ENCODE assay signal across 10 cellular contexts in the genomic region with DNA sequence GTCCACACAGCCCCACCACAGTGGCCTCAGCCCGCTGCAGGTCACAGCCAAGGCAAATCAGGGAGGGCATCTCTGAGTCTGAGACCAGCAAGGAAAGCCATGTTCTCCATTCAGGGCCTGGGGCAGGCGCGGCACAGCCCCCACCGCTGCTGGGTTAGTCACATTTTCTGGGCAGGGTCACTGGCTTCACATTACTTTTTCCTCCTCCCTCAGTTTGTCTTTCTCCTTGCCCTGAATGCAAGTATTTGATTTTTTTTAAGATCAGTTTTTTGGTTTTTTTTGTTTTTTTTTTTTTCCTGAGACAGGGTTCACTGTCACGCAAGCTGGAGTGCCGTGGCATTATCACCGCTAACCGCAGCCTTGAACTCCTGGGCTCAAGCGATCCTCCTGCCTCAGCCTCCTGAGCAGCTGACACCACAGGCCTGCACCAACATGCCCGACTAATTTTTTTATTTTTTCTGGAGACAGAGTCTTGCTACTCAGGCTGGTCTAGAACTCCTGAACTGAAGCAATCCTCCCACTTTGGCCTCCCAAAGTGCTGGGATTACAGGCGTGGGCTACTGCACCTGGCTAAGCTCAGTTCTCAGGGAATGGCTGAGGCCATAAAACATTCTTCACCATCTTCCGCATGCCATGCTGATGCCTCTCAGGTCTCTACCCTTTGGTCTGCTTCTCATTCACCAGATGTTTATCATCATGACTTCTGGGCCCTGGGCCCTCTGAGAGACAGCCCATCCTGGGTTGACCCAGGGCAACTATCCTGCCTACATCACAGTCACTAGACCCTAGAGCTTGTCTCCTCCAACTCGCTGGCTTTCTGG. TPM values are rescaled to one million over a fixed set of nuclear protein-coding genes. Genes with fewer than 3 reads are reported as not detected.
DNase-seq lines count a peak whose midpoint lies in the region; ATAC-seq, FAIRE-seq and TF ChIP-seq lines count a peak whose summit lies in the region.
"Had no signal": no experiment of that assay in that cellular context is flagged by ENCODE, and none has a peak within 500 bp of the region (broad histone marks: within the 10 kb centered on the region; RNA-seq: fewer than 3 reads in every experiment).

No MANE protein-coding gene starts in this region.

- POLR2A ChIA-PET in A549 (lab: Yijun Ruan, JAX), result no interaction called here
- POLR2A ChIA-PET in HCT116 (lab: Charles Lee), result interaction anchor here (0.9 kb wide), 1 partner anchor 128 kb away, joined by 4 read pairs; a partner anchor contains a TSS

- TF ChIP-seq POLR2A in A549 (IDR thresholded peaks at IDR 0.05; ENCODE audit: low read length), result no peak
- no peak for TF ChIP-seq POLR2A in HCT116 (IDR thresholded peaks at IDR 0.05; ENCODE audit: borderline replicate concordance, extremely low read depth, insufficient read depth, insufficient read length)

- TF ChIP-seq RAD21 in A549 (conservative IDR thresholded peaks at IDR 0.05 in 1 of 2, IDR thresholded peaks at IDR 0.05 in 1 of 2) (no peak), HCT116 (IDR thresholded peaks at IDR 0.05; ENCODE audit: low read depth) (no peak)

- H3K4me3 Mint-ChIP-seq in activated T-helper 17 cell treated with anti-CD3 and anti-CD28 coated beads, Interleukin-2, amount 50 U/mL, for 72 hours, result peak overlapping the region; percentile 86

- no peaks in the 10 kb centered on the region for H4K20me1 ChIP-seq in HCT116 (ENCODE audit: insufficient read depth)

- no peak for TF ChIP-seq EP300 in A549 (IDR thresholded peaks at IDR 0.05)

- no peaks in the 10 kb centered on the region for H3K27me3 ChIP-seq in HCT116 (ENCODE audit: insufficient read depth, low read length)

- peak overlapping the region; percentile 69 for H3K9ac ChIP-seq in HCT116 (ENCODE audit: low read length)

- H3K9me2 ChIP-seq in HCT116 (ENCODE audit: insufficient read depth), result no peaks in the 10 kb centered on the region

- RAD21 ChIA-PET in HCT116 (lab: Charles Lee; ENCODE audit: low non-redundant PET in 1 of 2, low total read pairs in 2 of 2, uncharacterized antibody in 2 of 2, unreplicated experiment in 2 of 2), result no interaction called here

- H3K9me3 ChIP-seq in A549, result no peaks in the 10 kb centered on the region
- H3K9me3 ChIP-seq in HCT116 (ENCODE audit: control insufficient read depth in 1 of 2, insufficient read depth in 1 of 2, low read depth in 1 of 2, low read length in 2 of 2), result no peaks in the 10 kb centered on the region
- H3K9me3 ChIP-seq in mucosa of descending colon, result no peaks in the 10 kb centered on the region
- H3K9me3 ChIP-seq: left ventricle myocardium inferior had no signal

- no peak overlapping the region for H2AFZ ChIP-seq in HCT116 (ENCODE audit: low read depth, low read length, poor library complexity, severe bottlenecking)

- peak in 1 of 2 experiments; percentile 4; a peak in 1 of 6 replicates for ATAC-seq in A549
- ATAC-seq in HCT116, result peak; percentile 23
- no peak for ATAC-seq in activated T-helper 17 cell treated with anti-CD3 and anti-CD28 coated beads, Interleukin-2, amount 50 U/mL, for 72 hours (replicated peaks)
- ATAC-seq in mucosa of descending colon, result peak; percentile 28
- ATAC-seq in Right ventricle myocardium superior (ENCODE audit: poor library complexity), result no peak

- peaks cover 40% of the 10 kb centered on the region for H3K4me1 ChIP-seq in A549
- H3K4me1 ChIP-seq in HCT116 (ENCODE audit: control insufficient read depth in 1 of 2, insufficient read depth in 2 of 2, low read length in 2 of 2), result peaks cover 35 to 58% of the 10 kb centered on the region in 2 experiments
- peaks cover 37% of the 10 kb centered on the region for H3K4me1 ChIP-seq in mucosa of descending colon (ENCODE audit: low read depth)

- H3K36me3 Mint-ChIP-seq in activated T-helper 17 cell treated with anti-CD3 and anti-CD28 coated beads, Interleukin-2, amount 50 U/mL, for 72 hours (ENCODE audit: low read depth), result no peaks in the 10 kb centered on the region

- H3K27ac Mint-ChIP-seq in activated T-helper 17 cell treated with anti-CD3 and anti-CD28 coated beads, Interleukin-2, amount 50 U/mL, for 72 hours, result peak overlapping the region; percentile 85

- TF ChIP-seq CTCF in A549 (IDR thresholded peaks at IDR 0.05) (no peak), HCT116 (IDR thresholded peaks at IDR 0.05 in 2 of 3, conservative IDR thresholded peaks at IDR 0.05 in 1 of 3; ENCODE audit: borderline replicate concordance in 1 of 3, insufficient read depth in 1 of 3, low read depth in 2 of 3, low read length in 2 of 3) (no peak), mucosa of descending colon (IDR thresholded peaks at IDR 0.05) (no peak)

- FAIRE-seq in A549 (lab: Jason Lieb, UNC), result no peak

- 0 out of 4 replicates have a peak, but pooled peaks cover 0 to 3% of the 10 kb centered on the region in 2 experiments for H3K36me3 ChIP-seq in HCT116 (ENCODE audit: control insufficient read depth in 1 of 2, insufficient read depth in 2 of 2, low read length in 2 of 2)
- H3K36me3 ChIP-seq in mucosa of descending colon (ENCODE audit: low read depth), result no peaks in the 10 kb centered on the region
- H3K36me3 ChIP-seq: left ventricle myocardium inferior had no signal

- no TSS peak for BruUV-seq in HCT116 (replicated peaks; lab: Mats Ljungman, UMichigan)

- DNase-seq in A549 (ENCODE audit: low read depth in 1 of 2, low spot score in 1 of 2) (no peak), HCT116 (ENCODE audit: low read depth, low spot score) (no peak), mucosa of descending colon (peak in 1 of 3 donors; percentile 35), Right ventricle myocardium superior (no peak), GDM1 (lab: John Stamatoyannopoulos, UW) (no peak), T-helper 9 cell (no peak)
- no peak for DNase-seq in stimulated activated CD4-positive, alpha-beta T cell treated with anti-CD3 and anti-CD28 coated beads, Interleukin-4, amount 100 ng/mL, for 1 hour
- DNase-seq: DMS53 had no signal

- H3K4me3 ChIP-seq in A549 (no peak overlapping the region), HCT116 (replicated peaks in 1 of 2; ENCODE audit: low read depth in 1 of 2, low read length in 2 of 2) (peak overlapping the region; percentile 25 to 56), mucosa of descending colon (no peak overlapping the region)

- CTCF ChIA-PET in A549 (lab: Yijun Ruan, JAX) (interaction anchor here (3.2 to 41.9 kb wide), 2 partner anchors 10 to 135 kb away, joined by 18 to 1185 read pairs; a partner anchor contains a TSS), HCT116 (lab: Charles Lee) (no interaction called here)

- H3K4me2 ChIP-seq in A549 (peak overlapping the region; percentile 67), HCT116 (ENCODE audit: low read length) (peak overlapping the region; percentile 92)

- H3K79me2 ChIP-seq in HCT116 (ENCODE audit: insufficient read depth, low read length), result peaks cover 65% of the 10 kb centered on the region

- no peaks in the 10 kb centered on the region for H3K9me3 Mint-ChIP-seq in activated T-helper 17 cell treated with anti-CD3 and anti-CD28 coated beads, Interleukin-2, amount 50 U/mL, for 72 hours

- H3K27ac ChIP-seq in A549, result peak overlapping the region; percentile 52 to 78
- H3K27ac ChIP-seq in HCT116 (ENCODE audit: low read depth, low read length), result peak overlapping the region; percentile 50
- H3K27ac ChIP-seq: left ventricle myocardium inferior had no signal

- H3K27me3 Mint-ChIP-seq in activated T-helper 17 cell treated with anti-CD3 and anti-CD28 coated beads, Interleukin-2, amount 50 U/mL, for 72 hours, result no peaks in the 10 kb centered on the region

- peaks cover 27% of the 10 kb centered on the region for H3K4me1 Mint-ChIP-seq in activated T-helper 17 cell treated with anti-CD3 and anti-CD28 coated beads, Interleukin-2, amount 50 U/mL, for 72 hours

- WGBS in A549 (ENCODE audit: missing lambda C conversion rate), result 84% methylated on average over 13 of the region's 13 CpGs

- intact Hi-C loops in HCT116 (cut with micrococcal nuclease), result loop anchor here (5.0 kb wide), 1 partner anchor 192 kb away; a partner anchor contains a TSS
- intact Hi-C loops in mucosa of descending colon (cut with DNase I, micrococcal nuclease), result no loop called here
- intact Hi-C loops in Right ventricle myocardium superior (cut with DNase I), result no loop called here

RNA-seq across cellular contexts. Expression of a gene that starts 0.6 kb away (rescaled TPM):
- polyA plus RNA-seq in A549 (2011; rRNA removed), result 81.0 and 94.6 TPM in 2 replicates
- 127 and 130 TPM in 2 replicates for polyA plus RNA-seq in A549 (2012; cell fraction: cytosol; rRNA removed)
- 94.4 and 121 TPM in 2 replicates for polyA plus RNA-seq in A549 (2012; cell fraction: nucleus; rRNA removed)
- polyA plus RNA-seq in A549 (2017; fragmentation: RNase III; extraction: RNeasy Plus Mini Kit Qiagen cat#74134 plus additional on column Dnase treatment), result 53.0 to 61.3 TPM (median 57.5 TPM) in 3 replicates
- 57.0 and 66.1 TPM in 2 replicates for polyA minus RNA-seq in A549 (2011; rRNA and poly(A)+ RNA removed)
- 223 TPM for total RNA-seq in HCT116 (2021; ENCODE audit: unreplicated experiment)
- 360 and 395 TPM in 2 replicates for polyA plus RNA-seq in HCT116 (2012)
- total RNA-seq in activated T-helper 17 cell treated with anti-CD3 and anti-CD28 coated beads, Interleukin-2, amount 50 U/mL, for 72 hours, result 10 to 100 TPM; 27.8 to 46.2 TPM
- total RNA-seq in mucosa of descending colon, result 100 to 1,000 TPM in 1 of 3 donors, 10 to 100 TPM in 2; 46.3 to 103 (median 71.2) TPM
- 3.4 TPM for total RNA-seq in Right ventricle myocardium superior

RNA-seq across cellular contexts. Expression of a gene that starts 7.7 kb away (rescaled TPM):
- 1.3 and 1.8 TPM in 2 replicates for polyA plus RNA-seq in A549 (2011; rRNA removed)
- 0.48 and 0.69 TPM in 2 replicates for polyA plus RNA-seq in A549 (2012; cell fraction: cytosol; rRNA removed)
- polyA plus RNA-seq in A549 (2012; cell fraction: nucleus; rRNA removed), result 2.1 and 3.2 TPM in 2 replicates
- 1.4 to 1.5 TPM (median 1.4 TPM) in 3 replicates for polyA plus RNA-seq in A549 (2017; fragmentation: RNase III; extraction: RNeasy Plus Mini Kit Qiagen cat#74134 plus additional on column Dnase treatment)
- 0.83 and 1.9 TPM in 2 replicates for polyA minus RNA-seq in A549 (2011; rRNA and poly(A)+ RNA removed)
- 2.7 TPM for total RNA-seq in HCT116 (2021; ENCODE audit: unreplicated experiment)
- polyA plus RNA-seq in HCT116 (2012), result 0.51 and 1.1 TPM in 2 replicates
- total RNA-seq in activated T-helper 17 cell treated with anti-CD3 and anti-CD28 coated beads, Interleukin-2, amount 50 U/mL, for 72 hours, result 1 to 10 TPM in 1 of 2 donors, under 1 TPM in 1; 0.66 to 1.3 TPM
- total RNA-seq in mucosa of descending colon, result 10 to 100 TPM in 1 of 3 donors, 1 to 10 TPM in 2; 6.7 to 13.1 (median 8.6) TPM
- total RNA-seq in Right ventricle myocardium superior, result 0.24 TPM
- total RNA-seq: left ventricle myocardium inferior had no signal

RNA-seq across cellular contexts. Expression of a gene that starts 56.2 kb away (rescaled TPM):
- 29.9 and 31.9 TPM in 2 replicates for polyA plus RNA-seq in A549 (2011; rRNA removed)
- polyA plus RNA-seq in A549 (2012; cell fraction: cytosol; rRNA removed), result 20.6 and 21.5 TPM in 2 replicates
- 47.6 and 52.1 TPM in 2 replicates for polyA plus RNA-seq in A549 (2012; cell fraction: nucleus; rRNA removed)
- polyA plus RNA-seq in A549 (2017; fragmentation: RNase III; extraction: RNeasy Plus Mini Kit Qiagen cat#74134 plus additional on column Dnase treatment), result 14.6 to 17.8 TPM (median 15.3 TPM) in 3 replicates
- polyA minus RNA-seq in A549 (2011; rRNA and poly(A)+ RNA removed), result 25.7 and 29.4 TPM in 2 replicates
- total RNA-seq in HCT116 (2021; ENCODE audit: unreplicated experiment), result 9.2 TPM
- 9.2 and 9.7 TPM in 2 replicates for polyA plus RNA-seq in HCT116 (2012)
- total RNA-seq in activated T-helper 17 cell treated with anti-CD3 and anti-CD28 coated beads, Interleukin-2, amount 50 U/mL, for 72 hours, result 10 to 100 TPM; 13.4 to 17.5 TPM
- total RNA-seq in mucosa of descending colon, result 10 to 100 TPM; 18.1 to 29.8 (median 23.0) TPM
- total RNA-seq in Right ventricle myocardium superior, result 9.0 TPM

RNA-seq across cellular contexts. Expression of a gene that starts 56.5 kb away (rescaled TPM):
- polyA plus RNA-seq in A549 (2011; rRNA removed), result 51.6 and 52.3 TPM in 2 replicates
- polyA plus RNA-seq in A549 (2012; cell fraction: cytosol; rRNA removed), result 19.8 and 25.3 TPM in 2 replicates
- polyA plus RNA-seq in A549 (2012; cell fraction: nucleus; rRNA removed), result 70.6 and 78.0 TPM in 2 replicates
- polyA plus RNA-seq in A549 (2017; fragmentation: RNase III; extraction: RNeasy Plus Mini Kit Qiagen cat#74134 plus additional on column Dnase treatment), result 40.8 to 43.3 TPM (median 42.3 TPM) in 3 replicates
- 56.6 and 65.7 TPM in 2 replicates for polyA minus RNA-seq in A549 (2011; rRNA and poly(A)+ RNA removed)
- total RNA-seq in HCT116 (2021; ENCODE audit: unreplicated experiment), result 59.7 TPM
- polyA plus RNA-seq in HCT116 (2012), result 58.9 and 62.2 TPM in 2 replicates
- total RNA-seq in activated T-helper 17 cell treated with anti-CD3 and anti-CD28 coated beads, Interleukin-2, amount 50 U/mL, for 72 hours, result 10 to 100 TPM; 28.4 to 34.5 TPM
- total RNA-seq in mucosa of descending colon, result 100 to 1,000 TPM; 154 to 378 (median 278) TPM
- total RNA-seq in Right ventricle myocardium superior, result 39.8 TPM

Comparison
In these comparisons a context has a peak if more than half of its experiments do, and no peak if none do; other contexts are left out.
1. ATAC-seq: peak in HCT116 (single experiment) and mucosa of descending colon (single experiment); none in activated T-helper 17 cell treated with anti-CD3 and anti-CD28 coated beads, Interleukin-2, amount 50 U/mL, for 72 hours (single experiment) and Right ventricle myocardium superior (single experiment).
2. H3K4me3 ChIP-seq: peak in HCT116 (2 of 2); none in A549 (single experiment) and mucosa of descending colon (single experiment).